Comparison of ENCODE assay signal across 15 cellular contexts in the genomic region with DNA sequence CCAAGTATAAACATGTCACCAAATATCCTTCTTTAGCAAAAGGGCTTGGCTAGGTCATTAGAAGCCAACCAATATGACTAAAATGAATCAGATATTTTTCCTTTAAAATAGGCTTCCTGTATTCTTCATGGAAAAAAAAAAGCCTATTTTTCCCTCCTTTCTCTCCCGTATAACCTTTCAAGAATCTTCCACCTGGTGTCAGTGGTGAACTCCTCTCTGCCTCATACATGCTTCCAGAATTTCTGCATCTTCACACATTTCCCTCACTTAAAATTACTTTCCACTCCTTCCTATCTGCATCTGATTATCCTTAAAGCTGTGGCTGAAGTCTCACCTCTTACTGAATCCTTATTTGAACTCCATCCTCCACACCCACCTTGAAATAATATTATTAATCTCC.
DNase-seq lines count a peak whose midpoint lies in the region; ATAC-seq and TF ChIP-seq lines count a peak whose summit lies in the region.
"Had no signal": no experiment of that assay in that cellular context is flagged by ENCODE, and none has a peak within 500 bp of the region (broad histone marks: within the 10 kb centered on the region; RNA-seq: fewer than 3 reads in every experiment).

No MANE protein-coding gene starts in this region.

- no peak overlapping the region for H3K4me3 ChIP-seq in endodermal cell (ENCODE audit: low read length)
- H3K4me3 ChIP-seq: BLaER1 treated with 17β-estradiol and CSF1 and Interleukin-3, amounts not matched to agents 10 nM and 100 nM; GM12878; HAP-1 had no signal

- H3K79me2 ChIP-seq in H9 (ENCODE audit: insufficient read depth, low read length), result no peaks in the 10 kb centered on the region

- H3K56ac ChIP-seq in H9 (ENCODE audit: insufficient read length, low read depth, low read length), result no peak overlapping the region

- peak overlapping the region; percentile 0 to 55 (median 4); a peak in 5 of 7 replicates for H3K27ac Mint-ChIP-seq in H9
- no peak overlapping the region for H3K27ac Mint-ChIP-seq in endodermal cell
- no peak overlapping the region for H3K27ac Mint-ChIP-seq in stimulated activated naive B cell treated with anti-CD40 and anti-IgM and Interleukin-4, amounts not matched to agents 10 μg/mL and 1 μg/mL and 100 μg/mL, for 72 hours
- H3K27ac Mint-ChIP-seq: B cell; CD8-positive, alpha-beta T cell had no signal

- H3K27me3 ChIP-seq in H9 (ENCODE audit: insufficient read depth, low read length) (no peaks in the 10 kb centered on the region), endodermal cell (ENCODE audit: control insufficient read depth, insufficient read depth, low read length, poor library complexity, severe bottlenecking) (no peaks in the 10 kb centered on the region)
- H3K27me3 ChIP-seq: BLaER1 treated with 17β-estradiol and CSF1 and Interleukin-3, amounts not matched to agents 10 nM and 100 nM had no signal

- H2AK5ac ChIP-seq in H9 (ENCODE audit: insufficient read length, low read length), result no peak overlapping the region

- no peak overlapping the region for H3K14ac ChIP-seq in H9 (ENCODE audit: insufficient read depth, low read length)

- no peak overlapping the region for H2BK5ac ChIP-seq in H9 (ENCODE audit: insufficient read length, low read length)

- no peaks in the 10 kb centered on the region for H4K20me1 ChIP-seq in H9 (ENCODE audit: control insufficient read depth, insufficient read depth, insufficient read length)
- H4K20me1 ChIP-seq: BLaER1 treated with 17β-estradiol and CSF1 and Interleukin-3, amounts not matched to agents 10 nM and 100 nM had no signal

- H3K27ac ChIP-seq in H9 (ENCODE audit: insufficient read length, low read depth, low read length) (no peak overlapping the region), endodermal cell (ENCODE audit: low read depth, low read length) (no peak overlapping the region)
- H3K27ac ChIP-seq: BLaER1 treated with 17β-estradiol and CSF1 and Interleukin-3, amounts not matched to agents 10 nM and 100 nM had no signal

- H4K5ac ChIP-seq in H9 (ENCODE audit: insufficient read length, low read depth, low read length), result no peak overlapping the region

- no peak overlapping the region for H2BK20ac ChIP-seq in H9 (ENCODE audit: low read depth, low read length, poor library complexity, severe bottlenecking)

- H3T11ph ChIP-seq in H9 (ENCODE audit: low read length), result no peak overlapping the region

- H4K91ac ChIP-seq in H9 (ENCODE audit: insufficient read length, low read depth, low read length), result no peak overlapping the region

- ATAC-seq in stimulated activated naive B cell treated with anti-CD40 and anti-IgM and Interleukin-4, amounts not matched to agents 10 μg/mL and 1 μg/mL and 100 μg/mL, for 72 hours (replicated peaks), result no peak
- ATAC-seq in GM18511 (IDR thresholded peaks at IDR 0.05; ENCODE audit: unreplicated experiment), result no peak
- ATAC-seq: CD8-positive, alpha-beta T cell; GM12878 had no signal

- no peak overlapping the region for H2BK120ac ChIP-seq in H9 (ENCODE audit: low read depth, low read length, poor library complexity, severe bottlenecking)

- DNase-seq in H9 (no peak), endodermal cell (no peak), iPS-NIHi7 (ENCODE audit: extremely low spot score) (peak; percentile 21), MV-4-11 (lab: John Stamatoyannopoulos, UW) (no peak)
- no peak for DNase-seq in stimulated activated naive B cell treated with anti-CD40 and anti-IgM and Interleukin-4, amounts not matched to agents 10 μg/mL and 1 μg/mL and 100 μg/mL, for 72 hours
- DNase-seq in effector CD8-positive, alpha-beta T cell (lab: John Stamatoyannopoulos, UW), result no peak
- DNase-seq: Calu3; CD8-positive, alpha-beta T cell; DMS79 treated with DMSO at 0.1 percent for 48 hours; GOT3 had no signal

- no peak overlapping the region for H2BK12ac ChIP-seq in H9 (ENCODE audit: insufficient read length, low read depth, low read length)

- H2BK15ac ChIP-seq in H9 (ENCODE audit: low read depth, low read length), result no peak overlapping the region

- H3K27me3 Mint-ChIP-seq in H9 (ENCODE audit: low read depth), result no peaks in the 10 kb centered on the region
- no peaks in the 10 kb centered on the region for H3K27me3 Mint-ChIP-seq in endodermal cell (ENCODE audit: insufficient read depth)
- no peaks in the 10 kb centered on the region for H3K27me3 Mint-ChIP-seq in stimulated activated naive B cell treated with anti-CD40 and anti-IgM and Interleukin-4, amounts not matched to agents 10 μg/mL and 1 μg/mL and 100 μg/mL, for 72 hours

- no peak overlapping the region for H3K23ac ChIP-seq in H9 (ENCODE audit: insufficient read length, low read depth, low read length)

- no peak overlapping the region for H4K8ac ChIP-seq in H9 (replicated peaks; ENCODE audit: insufficient read length, low read depth, low read length)

- no peaks in the 10 kb centered on the region for H3K9me3 ChIP-seq in H9 (ENCODE audit: control insufficient read depth, low read depth, low read length)
- H3K9me3 ChIP-seq in endodermal cell (ENCODE audit: control insufficient read depth, low read length), result no peaks in the 10 kb centered on the region
- H3K9me3 ChIP-seq: BLaER1 treated with 17β-estradiol and CSF1 and Interleukin-3, amounts not matched to agents 10 nM and 100 nM; HAP-1 had no signal

- H3K36me3 ChIP-seq in endodermal cell (ENCODE audit: control insufficient read depth, insufficient read depth, low read length), result no peaks in the 10 kb centered on the region
- H3K36me3 ChIP-seq: BLaER1 treated with 17β-estradiol and CSF1 and Interleukin-3, amounts not matched to agents 10 nM and 100 nM; HAP-1 had no signal

- H3K4me2 ChIP-seq in H9 (ENCODE audit: insufficient read depth, insufficient read length, low read length), result no peak overlapping the region
- H3K4me2 ChIP-seq: BLaER1 treated with 17β-estradiol and CSF1 and Interleukin-3, amounts not matched to agents 10 nM and 100 nM had no signal

- no peak overlapping the region for H3K18ac ChIP-seq in H9 (ENCODE audit: insufficient read length, low read depth, low read length)

- H3K23me2 ChIP-seq in H9 (ENCODE audit: insufficient read length, low read depth, low read length, poor library complexity, severe bottlenecking), result no peaks in the 10 kb centered on the region

- H3K36me3 Mint-ChIP-seq in H9 (ENCODE audit: insufficient read depth in 1 of 3, low read depth in 3 of 3) (no peaks in the 10 kb centered on the region), endodermal cell (ENCODE audit: low read depth) (no peaks in the 10 kb centered on the region)
- H3K36me3 Mint-ChIP-seq in stimulated activated naive B cell treated with anti-CD40 and anti-IgM and Interleukin-4, amounts not matched to agents 10 μg/mL and 1 μg/mL and 100 μg/mL, for 72 hours, result no peaks in the 10 kb centered on the region
- H3K36me3 Mint-ChIP-seq: CD8-positive, alpha-beta T cell had no signal

- no CpG with 5 or more reads among the region's 1 CpG for WGBS in H9 (ENCODE audit: extremely low coverage, insufficient read length, low lambda C conversion rate)
- 48 to 50% methylated on average over 1 of the region's 1 CpG for WGBS in endodermal cell (ENCODE audit: insufficient coverage in 1 of 2, insufficient read length in 1 of 2), 2 experiments

- TF ChIP-seq CTCF in H9 (conservative IDR thresholded peaks at IDR 0.05) (peak; percentile 42; the same call in 2 of the 3 replicates), endodermal cell (conservative IDR thresholded peaks at IDR 0.05) (peak; percentile 48)

- H3K4me3 Mint-ChIP-seq in H9 (no peak overlapping the region), endodermal cell (no peak overlapping the region)
- no peak overlapping the region for H3K4me3 Mint-ChIP-seq in stimulated activated naive B cell treated with anti-CD40 and anti-IgM and Interleukin-4, amounts not matched to agents 10 μg/mL and 1 μg/mL and 100 μg/mL, for 72 hours
- H3K4me3 Mint-ChIP-seq: B cell; CD8-positive, alpha-beta T cell had no signal

- no peak overlapping the region for H3K4ac ChIP-seq in H9 (ENCODE audit: low read depth, low read length)

- peaks cover 18 to 28% of the 10 kb centered on the region in 2 experiments for H3K4me1 Mint-ChIP-seq in H9
- H3K4me1 Mint-ChIP-seq in endodermal cell, result peaks cover 32% of the 10 kb centered on the region
- no peaks in the 10 kb centered on the region for H3K4me1 Mint-ChIP-seq in stimulated activated naive B cell treated with anti-CD40 and anti-IgM and Interleukin-4, amounts not matched to agents 10 μg/mL and 1 μg/mL and 100 μg/mL, for 72 hours
- H3K4me1 Mint-ChIP-seq: B cell had no signal

- H3K9ac ChIP-seq in H9 (ENCODE audit: extremely low read depth, insufficient read length, low read length) (no peak overlapping the region), endodermal cell (ENCODE audit: extremely low read depth, low read length, poor library complexity, severe bottlenecking) (no peak overlapping the region)
- H3K9ac ChIP-seq: BLaER1 treated with 17β-estradiol and CSF1 and Interleukin-3, amounts not matched to agents 10 nM and 100 nM had no signal

- H3K9me3 Mint-ChIP-seq in H9, result no peaks in the 10 kb centered on the region
- no peaks in the 10 kb centered on the region for H3K9me3 Mint-ChIP-seq in endodermal cell
- no peaks in the 10 kb centered on the region for H3K9me3 Mint-ChIP-seq in stimulated activated naive B cell treated with anti-CD40 and anti-IgM and Interleukin-4, amounts not matched to agents 10 μg/mL and 1 μg/mL and 100 μg/mL, for 72 hours
- H3K9me3 Mint-ChIP-seq: CD8-positive, alpha-beta T cell had no signal

- no peaks in the 10 kb centered on the region for H3K79me1 ChIP-seq in H9 (ENCODE audit: insufficient read depth, low read depth, low read length, poor library complexity, severe bottlenecking)

- no peak overlapping the region for H2AFZ ChIP-seq in H9 (ENCODE audit: low read length)

- H3K4me1 ChIP-seq in H9 (ENCODE audit: insufficient read depth, low read length) (no peaks in the 10 kb centered on the region; the same call in 1 of the 2 replicates), endodermal cell (ENCODE audit: control insufficient read depth, insufficient read depth, low read length) (no peaks in the 10 kb centered on the region)
- H3K4me1 ChIP-seq: BLaER1 treated with 17β-estradiol and CSF1 and Interleukin-3, amounts not matched to agents 10 nM and 100 nM; HAP-1 had no signal

Comparison
In these comparisons a context has a peak if more than half of its experiments do, and no peak if none do; other contexts are left out.
1. H3K27ac Mint-ChIP-seq: peak in H9 (3 of 3); none in endodermal cell (single experiment) and stimulated activated naive B cell treated with anti-CD40 and anti-IgM and Interleukin-4, amounts not matched to agents 10 μg/mL and 1 μg/mL and 100 μg/mL, for 72 hours (single experiment).